ENCODE assay signal across 1 cellular context in genomic region chr12:6723607-6724408, GRCh38.
TF ChIP-seq lines count a peak whose summit lies in the region.

A gene with protein sequence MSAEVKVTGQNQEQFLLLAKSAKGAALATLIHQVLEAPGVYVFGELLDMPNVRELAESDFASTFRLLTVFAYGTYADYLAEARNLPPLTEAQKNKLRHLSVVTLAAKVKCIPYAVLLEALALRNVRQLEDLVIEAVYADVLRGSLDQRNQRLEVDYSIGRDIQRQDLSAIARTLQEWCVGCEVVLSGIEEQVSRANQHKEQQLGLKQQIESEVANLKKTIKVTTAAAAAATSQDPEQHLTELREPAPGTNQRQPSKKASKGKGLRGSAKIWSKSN (plus strand): TSS chr12:6724046. CDS start chr12:6724657, 611 bp downstream.

TF ChIP-seq in HepG2, 621 proteins besides CTCF, POLR2A, EP300 and RAD21 (continued from another document and continues in another):
- peak in 1 of 2 experiments; percentile 91; a peak in 2 of 4 replicates for TF ChIP-seq KLF16 (CRISPR knock-in tag; IDR thresholded peaks at IDR 0.05)
- TF ChIP-seq ZNF749 (CRISPR knock-in tag; IDR thresholded peaks at IDR 0.05; ENCODE audit: borderline replicate concordance): peak; percentile 98
- TF ChIP-seq ZBTB44 (CRISPR knock-in tag; IDR thresholded peaks at IDR 0.05): peak; percentile 78; the same call in 1 of the 2 replicates
- TF ChIP-seq ISX (CRISPR knock-in tag; conservative IDR thresholded peaks at IDR 0.05): no peak; the same call in 1 of the 2 replicates
- TF ChIP-seq ZNF280B (CRISPR knock-in tag; IDR thresholded peaks at IDR 0.05; ENCODE audit: borderline replicate concordance): peak; percentile 98
- TF ChIP-seq ZNF446 (CRISPR knock-in tag; IDR thresholded peaks at IDR 0.05): peak; percentile 80; the same call in 1 of the 2 replicates
- no peak for TF ChIP-seq EHMT2 (IDR thresholded peaks at IDR 0.05; ENCODE audit: borderline replicate concordance, low read depth, low read length)
- TF ChIP-seq REL (CRISPR knock-in tag; conservative IDR thresholded peaks at IDR 0.05): peak; percentile 93
- 0 out of 2 replicates have a peak, but pooled peaks have one; percentile 40 for TF ChIP-seq SMAD9 (CRISPR knock-in tag; IDR thresholded peaks at IDR 0.05)
- no peak for TF ChIP-seq ZBTB1 (CRISPR knock-in tag; IDR thresholded peaks at IDR 0.05; ENCODE audit: borderline replicate concordance)
- no peak for TF ChIP-seq NFE2L2 (IDR thresholded peaks at IDR 0.05; ENCODE audit: low read length)
- TF ChIP-seq ZNF570 (CRISPR knock-in tag; IDR thresholded peaks at IDR 0.05; ENCODE audit: borderline replicate concordance): 0 out of 2 replicates have a peak, but pooled peaks have one; percentile 82
- peak; percentile 95; the same call in 1 of the 2 replicates for TF ChIP-seq ZSCAN30 (CRISPR knock-in tag; IDR thresholded peaks at IDR 0.05)
- TF ChIP-seq IRF1 (CRISPR knock-in tag; IDR thresholded peaks at IDR 0.05; ENCODE audit: low read depth): no peak; the same call in 1 of the 2 replicates
- TF ChIP-seq ZNF564 (CRISPR knock-in tag; IDR thresholded peaks at IDR 0.05): peak; percentile 85
- peak; percentile 90 for TF ChIP-seq ZFY (CRISPR knock-in tag; IDR thresholded peaks at IDR 0.05)
- peak; percentile 91 for TF ChIP-seq SNAPC4 (CRISPR knock-in tag; IDR thresholded peaks at IDR 0.05)
- peak; percentile 96 for TF ChIP-seq RAD51 (IDR thresholded peaks at IDR 0.05; ENCODE audit: borderline replicate concordance)
- TF ChIP-seq E2F2 (CRISPR knock-in tag; IDR thresholded peaks at IDR 0.05; ENCODE audit: borderline replicate concordance): no peak
- peak; percentile 91 for TF ChIP-seq DMAP1 (CRISPR knock-in tag; IDR thresholded peaks at IDR 0.05)
- TF ChIP-seq, protein P1, sequence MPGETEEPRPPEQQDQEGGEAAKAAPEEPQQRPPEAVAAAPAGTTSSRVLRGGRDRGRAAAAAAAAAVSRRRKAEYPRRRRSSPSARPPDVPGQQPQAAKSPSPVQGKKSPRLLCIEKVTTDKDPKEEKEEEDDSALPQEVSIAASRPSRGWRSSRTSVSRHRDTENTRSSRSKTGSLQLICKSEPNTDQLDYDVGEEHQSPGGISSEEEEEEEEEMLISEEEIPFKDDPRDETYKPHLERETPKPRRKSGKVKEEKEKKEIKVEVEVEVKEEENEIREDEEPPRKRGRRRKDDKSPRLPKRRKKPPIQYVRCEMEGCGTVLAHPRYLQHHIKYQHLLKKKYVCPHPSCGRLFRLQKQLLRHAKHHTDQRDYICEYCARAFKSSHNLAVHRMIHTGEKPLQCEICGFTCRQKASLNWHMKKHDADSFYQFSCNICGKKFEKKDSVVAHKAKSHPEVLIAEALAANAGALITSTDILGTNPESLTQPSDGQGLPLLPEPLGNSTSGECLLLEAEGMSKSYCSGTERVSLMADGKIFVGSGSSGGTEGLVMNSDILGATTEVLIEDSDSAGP (CRISPR knock-in tag; IDR thresholded peaks at IDR 0.05; ENCODE audit: borderline replicate concordance): peak; percentile 99
- TF ChIP-seq CREM (IDR thresholded peaks at IDR 0.05): peak; percentile 98
- peak; percentile 31; the same call in 1 of the 2 replicates for TF ChIP-seq CREM (CRISPR knock-in tag; IDR thresholded peaks at IDR 0.05)
- no peak; the same call in 1 of the 2 replicates for TF ChIP-seq ZNF768 (CRISPR knock-in tag; IDR thresholded peaks at IDR 0.05)
- TF ChIP-seq, protein P2, sequence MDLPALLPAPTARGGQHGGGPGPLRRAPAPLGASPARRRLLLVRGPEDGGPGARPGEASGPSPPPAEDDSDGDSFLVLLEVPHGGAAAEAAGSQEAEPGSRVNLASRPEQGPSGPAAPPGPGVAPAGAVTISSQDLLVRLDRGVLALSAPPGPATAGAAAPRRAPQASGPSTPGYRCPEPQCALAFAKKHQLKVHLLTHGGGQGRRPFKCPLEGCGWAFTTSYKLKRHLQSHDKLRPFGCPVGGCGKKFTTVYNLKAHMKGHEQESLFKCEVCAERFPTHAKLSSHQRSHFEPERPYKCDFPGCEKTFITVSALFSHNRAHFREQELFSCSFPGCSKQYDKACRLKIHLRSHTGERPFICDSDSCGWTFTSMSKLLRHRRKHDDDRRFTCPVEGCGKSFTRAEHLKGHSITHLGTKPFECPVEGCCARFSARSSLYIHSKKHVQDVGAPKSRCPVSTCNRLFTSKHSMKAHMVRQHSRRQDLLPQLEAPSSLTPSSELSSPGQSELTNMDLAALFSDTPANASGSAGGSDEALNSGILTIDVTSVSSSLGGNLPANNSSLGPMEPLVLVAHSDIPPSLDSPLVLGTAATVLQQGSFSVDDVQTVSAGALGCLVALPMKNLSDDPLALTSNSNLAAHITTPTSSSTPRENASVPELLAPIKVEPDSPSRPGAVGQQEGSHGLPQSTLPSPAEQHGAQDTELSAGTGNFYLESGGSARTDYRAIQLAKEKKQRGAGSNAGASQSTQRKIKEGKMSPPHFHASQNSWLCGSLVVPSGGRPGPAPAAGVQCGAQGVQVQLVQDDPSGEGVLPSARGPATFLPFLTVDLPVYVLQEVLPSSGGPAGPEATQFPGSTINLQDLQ (CRISPR knock-in tag; IDR thresholded peaks at IDR 0.05): peak; percentile 83; the same call in 1 of the 2 replicates
- TF ChIP-seq KDM5B (CRISPR knock-in tag; IDR thresholded peaks at IDR 0.05; ENCODE audit: borderline replicate concordance): peak; percentile 98
- 0 out of 2 replicates have a peak, but pooled peaks have one; percentile 13 for TF ChIP-seq SRF (IDR thresholded peaks at IDR 0.05; ENCODE audit: low read depth, low read length)
- TF ChIP-seq ARNT2 (CRISPR knock-in tag; IDR thresholded peaks at IDR 0.05; ENCODE audit: low read depth): peak; percentile 92
- no peak for TF ChIP-seq PAWR (CRISPR knock-in tag; IDR thresholded peaks at IDR 0.05; ENCODE audit: borderline replicate concordance)
- no peak for TF ChIP-seq ZFP82 (CRISPR knock-in tag; IDR thresholded peaks at IDR 0.05; ENCODE audit: borderline replicate concordance)
- TF ChIP-seq FOXC1 (CRISPR knock-in tag; IDR thresholded peaks at IDR 0.05; ENCODE audit: borderline replicate concordance): peak; percentile 94
- no peak for TF ChIP-seq ZBTB7A (CRISPR knock-in tag; IDR thresholded peaks at IDR 0.05)
- peak; percentile 81 for TF ChIP-seq ONECUT2 (CRISPR knock-in tag; IDR thresholded peaks at IDR 0.05)
- peak; percentile 76; the same call in 1 of the 2 replicates for TF ChIP-seq ZNF44 (CRISPR knock-in tag; IDR thresholded peaks at IDR 0.05)
- 0 out of 2 replicates have a peak, but pooled peaks have one; percentile 45 for TF ChIP-seq KLF13 (CRISPR knock-in tag; IDR thresholded peaks at IDR 0.05)
- TF ChIP-seq, protein P3, sequence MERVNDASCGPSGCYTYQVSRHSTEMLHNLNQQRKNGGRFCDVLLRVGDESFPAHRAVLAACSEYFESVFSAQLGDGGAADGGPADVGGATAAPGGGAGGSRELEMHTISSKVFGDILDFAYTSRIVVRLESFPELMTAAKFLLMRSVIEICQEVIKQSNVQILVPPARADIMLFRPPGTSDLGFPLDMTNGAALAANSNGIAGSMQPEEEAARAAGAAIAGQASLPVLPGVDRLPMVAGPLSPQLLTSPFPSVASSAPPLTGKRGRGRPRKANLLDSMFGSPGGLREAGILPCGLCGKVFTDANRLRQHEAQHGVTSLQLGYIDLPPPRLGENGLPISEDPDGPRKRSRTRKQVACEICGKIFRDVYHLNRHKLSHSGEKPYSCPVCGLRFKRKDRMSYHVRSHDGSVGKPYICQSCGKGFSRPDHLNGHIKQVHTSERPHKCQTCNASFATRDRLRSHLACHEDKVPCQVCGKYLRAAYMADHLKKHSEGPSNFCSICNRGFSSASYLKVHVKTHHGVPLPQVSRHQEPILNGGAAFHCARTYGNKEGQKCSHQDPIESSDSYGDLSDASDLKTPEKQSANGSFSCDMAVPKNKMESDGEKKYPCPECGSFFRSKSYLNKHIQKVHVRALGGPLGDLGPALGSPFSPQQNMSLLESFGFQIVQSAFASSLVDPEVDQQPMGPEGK (CRISPR knock-in tag; IDR thresholded peaks at IDR 0.05): peak; percentile 96
- TF ChIP-seq, protein P4, sequence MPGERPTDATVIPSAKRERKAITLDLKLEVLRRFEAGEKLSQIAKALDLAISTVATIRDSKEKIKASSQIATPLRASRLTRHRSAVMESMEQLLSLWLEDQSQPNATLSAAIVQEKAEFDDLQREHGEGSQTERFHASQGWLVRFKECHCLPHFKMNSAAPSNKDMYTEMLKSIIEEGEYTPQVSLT (CRISPR knock-in tag; IDR thresholded peaks at IDR 0.05; ENCODE audit: borderline replicate concordance, low read depth): no peak; the same call in 1 of the 2 replicates
- TF ChIP-seq, protein P5, sequence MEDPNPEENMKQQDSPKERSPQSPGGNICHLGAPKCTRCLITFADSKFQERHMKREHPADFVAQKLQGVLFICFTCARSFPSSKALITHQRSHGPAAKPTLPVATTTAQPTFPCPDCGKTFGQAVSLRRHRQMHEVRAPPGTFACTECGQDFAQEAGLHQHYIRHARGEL (CRISPR knock-in tag; IDR thresholded peaks at IDR 0.05): peak; percentile 77
- TF ChIP-seq SP140L (CRISPR knock-in tag; IDR thresholded peaks at IDR 0.05; ENCODE audit: borderline replicate concordance): peak; percentile 57; the same call in 1 of the 2 replicates
- no peak; the same call in 1 of the 2 replicates for TF ChIP-seq RFX3 (CRISPR knock-in tag; IDR thresholded peaks at IDR 0.05)
- no peak for TF ChIP-seq KAT2B (IDR thresholded peaks at IDR 0.05; ENCODE audit: borderline replicate concordance, low read depth, low read length)
